In genomic region chr3:38327335-38328009, GRCh38 we compare ENCODE assay signal across 1 cellular context.
TF ChIP-seq lines count a peak whose summit lies in the region.

No MANE protein-coding gene starts in this region.

TF ChIP-seq in K562, 482 proteins besides CTCF, POLR2A, EP300 and RAD21 (continued from another document):
- TF ChIP-seq, protein P1, sequence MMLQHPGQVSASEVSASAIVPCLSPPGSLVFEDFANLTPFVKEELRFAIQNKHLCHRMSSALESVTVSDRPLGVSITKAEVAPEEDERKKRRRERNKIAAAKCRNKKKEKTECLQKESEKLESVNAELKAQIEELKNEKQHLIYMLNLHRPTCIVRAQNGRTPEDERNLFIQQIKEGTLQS (IDR thresholded peaks at IDR 0.05): peak; percentile 97
- TF ChIP-seq, protein P1 (CRISPR knock-in tag; conservative IDR thresholded peaks at IDR 0.05): no peak
- no peak for TF ChIP-seq CC2D1A (IDR thresholded peaks at IDR 0.05)
- TF ChIP-seq PHB (CRISPR knock-in tag; IDR thresholded peaks at IDR 0.05): no peak
- TF ChIP-seq EGR1 (conservative IDR thresholded peaks at IDR 0.05): no peak
- TF ChIP-seq SRSF7 (optimal IDR thresholded peaks at IDR 0.05; ENCODE audit: low read depth, low read length): no peak
- peak; percentile 78 for TF ChIP-seq ARID1B (IDR thresholded peaks at IDR 0.05)
- peak; percentile 89 for TF ChIP-seq TRIM28 (IDR thresholded peaks at IDR 0.05)
- TF ChIP-seq NFE2 (IDR thresholded peaks at IDR 0.05; ENCODE audit: low read depth): peak; percentile 91
- TF ChIP-seq ZBTB2 (IDR thresholded peaks at IDR 0.05): no peak
- TF ChIP-seq, protein P2, sequence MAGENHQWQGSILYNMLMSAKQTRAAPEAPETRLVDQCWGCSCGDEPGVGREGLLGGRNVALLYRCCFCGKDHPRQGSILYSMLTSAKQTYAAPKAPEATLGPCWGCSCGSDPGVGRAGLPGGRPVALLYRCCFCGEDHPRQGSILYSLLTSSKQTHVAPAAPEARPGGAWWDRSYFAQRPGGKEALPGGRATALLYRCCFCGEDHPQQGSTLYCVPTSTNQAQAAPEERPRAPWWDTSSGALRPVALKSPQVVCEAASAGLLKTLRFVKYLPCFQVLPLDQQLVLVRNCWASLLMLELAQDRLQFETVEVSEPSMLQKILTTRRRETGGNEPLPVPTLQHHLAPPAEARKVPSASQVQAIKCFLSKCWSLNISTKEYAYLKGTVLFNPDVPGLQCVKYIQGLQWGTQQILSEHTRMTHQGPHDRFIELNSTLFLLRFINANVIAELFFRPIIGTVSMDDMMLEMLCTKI (IDR thresholded peaks at IDR 0.05; ENCODE audit: partially characterized antibody): no peak
- TF ChIP-seq, protein P3, sequence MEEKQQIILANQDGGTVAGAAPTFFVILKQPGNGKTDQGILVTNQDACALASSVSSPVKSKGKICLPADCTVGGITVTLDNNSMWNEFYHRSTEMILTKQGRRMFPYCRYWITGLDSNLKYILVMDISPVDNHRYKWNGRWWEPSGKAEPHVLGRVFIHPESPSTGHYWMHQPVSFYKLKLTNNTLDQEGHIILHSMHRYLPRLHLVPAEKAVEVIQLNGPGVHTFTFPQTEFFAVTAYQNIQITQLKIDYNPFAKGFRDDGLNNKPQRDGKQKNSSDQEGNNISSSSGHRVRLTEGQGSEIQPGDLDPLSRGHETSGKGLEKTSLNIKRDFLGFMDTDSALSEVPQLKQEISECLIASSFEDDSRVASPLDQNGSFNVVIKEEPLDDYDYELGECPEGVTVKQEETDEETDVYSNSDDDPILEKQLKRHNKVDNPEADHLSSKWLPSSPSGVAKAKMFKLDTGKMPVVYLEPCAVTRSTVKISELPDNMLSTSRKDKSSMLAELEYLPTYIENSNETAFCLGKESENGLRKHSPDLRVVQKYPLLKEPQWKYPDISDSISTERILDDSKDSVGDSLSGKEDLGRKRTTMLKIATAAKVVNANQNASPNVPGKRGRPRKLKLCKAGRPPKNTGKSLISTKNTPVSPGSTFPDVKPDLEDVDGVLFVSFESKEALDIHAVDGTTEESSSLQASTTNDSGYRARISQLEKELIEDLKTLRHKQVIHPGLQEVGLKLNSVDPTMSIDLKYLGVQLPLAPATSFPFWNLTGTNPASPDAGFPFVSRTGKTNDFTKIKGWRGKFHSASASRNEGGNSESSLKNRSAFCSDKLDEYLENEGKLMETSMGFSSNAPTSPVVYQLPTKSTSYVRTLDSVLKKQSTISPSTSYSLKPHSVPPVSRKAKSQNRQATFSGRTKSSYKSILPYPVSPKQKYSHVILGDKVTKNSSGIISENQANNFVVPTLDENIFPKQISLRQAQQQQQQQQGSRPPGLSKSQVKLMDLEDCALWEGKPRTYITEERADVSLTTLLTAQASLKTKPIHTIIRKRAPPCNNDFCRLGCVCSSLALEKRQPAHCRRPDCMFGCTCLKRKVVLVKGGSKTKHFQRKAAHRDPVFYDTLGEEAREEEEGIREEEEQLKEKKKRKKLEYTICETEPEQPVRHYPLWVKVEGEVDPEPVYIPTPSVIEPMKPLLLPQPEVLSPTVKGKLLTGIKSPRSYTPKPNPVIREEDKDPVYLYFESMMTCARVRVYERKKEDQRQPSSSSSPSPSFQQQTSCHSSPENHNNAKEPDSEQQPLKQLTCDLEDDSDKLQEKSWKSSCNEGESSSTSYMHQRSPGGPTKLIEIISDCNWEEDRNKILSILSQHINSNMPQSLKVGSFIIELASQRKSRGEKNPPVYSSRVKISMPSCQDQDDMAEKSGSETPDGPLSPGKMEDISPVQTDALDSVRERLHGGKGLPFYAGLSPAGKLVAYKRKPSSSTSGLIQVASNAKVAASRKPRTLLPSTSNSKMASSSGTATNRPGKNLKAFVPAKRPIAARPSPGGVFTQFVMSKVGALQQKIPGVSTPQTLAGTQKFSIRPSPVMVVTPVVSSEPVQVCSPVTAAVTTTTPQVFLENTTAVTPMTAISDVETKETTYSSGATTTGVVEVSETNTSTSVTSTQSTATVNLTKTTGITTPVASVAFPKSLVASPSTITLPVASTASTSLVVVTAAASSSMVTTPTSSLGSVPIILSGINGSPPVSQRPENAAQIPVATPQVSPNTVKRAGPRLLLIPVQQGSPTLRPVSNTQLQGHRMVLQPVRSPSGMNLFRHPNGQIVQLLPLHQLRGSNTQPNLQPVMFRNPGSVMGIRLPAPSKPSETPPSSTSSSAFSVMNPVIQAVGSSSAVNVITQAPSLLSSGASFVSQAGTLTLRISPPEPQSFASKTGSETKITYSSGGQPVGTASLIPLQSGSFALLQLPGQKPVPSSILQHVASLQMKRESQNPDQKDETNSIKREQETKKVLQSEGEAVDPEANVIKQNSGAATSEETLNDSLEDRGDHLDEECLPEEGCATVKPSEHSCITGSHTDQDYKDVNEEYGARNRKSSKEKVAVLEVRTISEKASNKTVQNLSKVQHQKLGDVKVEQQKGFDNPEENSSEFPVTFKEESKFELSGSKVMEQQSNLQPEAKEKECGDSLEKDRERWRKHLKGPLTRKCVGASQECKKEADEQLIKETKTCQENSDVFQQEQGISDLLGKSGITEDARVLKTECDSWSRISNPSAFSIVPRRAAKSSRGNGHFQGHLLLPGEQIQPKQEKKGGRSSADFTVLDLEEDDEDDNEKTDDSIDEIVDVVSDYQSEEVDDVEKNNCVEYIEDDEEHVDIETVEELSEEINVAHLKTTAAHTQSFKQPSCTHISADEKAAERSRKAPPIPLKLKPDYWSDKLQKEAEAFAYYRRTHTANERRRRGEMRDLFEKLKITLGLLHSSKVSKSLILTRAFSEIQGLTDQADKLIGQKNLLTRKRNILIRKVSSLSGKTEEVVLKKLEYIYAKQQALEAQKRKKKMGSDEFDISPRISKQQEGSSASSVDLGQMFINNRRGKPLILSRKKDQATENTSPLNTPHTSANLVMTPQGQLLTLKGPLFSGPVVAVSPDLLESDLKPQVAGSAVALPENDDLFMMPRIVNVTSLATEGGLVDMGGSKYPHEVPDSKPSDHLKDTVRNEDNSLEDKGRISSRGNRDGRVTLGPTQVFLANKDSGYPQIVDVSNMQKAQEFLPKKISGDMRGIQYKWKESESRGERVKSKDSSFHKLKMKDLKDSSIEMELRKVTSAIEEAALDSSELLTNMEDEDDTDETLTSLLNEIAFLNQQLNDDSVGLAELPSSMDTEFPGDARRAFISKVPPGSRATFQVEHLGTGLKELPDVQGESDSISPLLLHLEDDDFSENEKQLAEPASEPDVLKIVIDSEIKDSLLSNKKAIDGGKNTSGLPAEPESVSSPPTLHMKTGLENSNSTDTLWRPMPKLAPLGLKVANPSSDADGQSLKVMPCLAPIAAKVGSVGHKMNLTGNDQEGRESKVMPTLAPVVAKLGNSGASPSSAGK (IDR thresholded peaks at IDR 0.05): no peak
- no peak for TF ChIP-seq FUS (optimal IDR thresholded peaks at IDR 0.05; ENCODE audit: low read depth, low read length)
- TF ChIP-seq BRF2 (IDR thresholded peaks at IDR 0.05; ENCODE audit: borderline replicate concordance, insufficient read depth, insufficient read length): no peak
- TF ChIP-seq, protein P4, sequence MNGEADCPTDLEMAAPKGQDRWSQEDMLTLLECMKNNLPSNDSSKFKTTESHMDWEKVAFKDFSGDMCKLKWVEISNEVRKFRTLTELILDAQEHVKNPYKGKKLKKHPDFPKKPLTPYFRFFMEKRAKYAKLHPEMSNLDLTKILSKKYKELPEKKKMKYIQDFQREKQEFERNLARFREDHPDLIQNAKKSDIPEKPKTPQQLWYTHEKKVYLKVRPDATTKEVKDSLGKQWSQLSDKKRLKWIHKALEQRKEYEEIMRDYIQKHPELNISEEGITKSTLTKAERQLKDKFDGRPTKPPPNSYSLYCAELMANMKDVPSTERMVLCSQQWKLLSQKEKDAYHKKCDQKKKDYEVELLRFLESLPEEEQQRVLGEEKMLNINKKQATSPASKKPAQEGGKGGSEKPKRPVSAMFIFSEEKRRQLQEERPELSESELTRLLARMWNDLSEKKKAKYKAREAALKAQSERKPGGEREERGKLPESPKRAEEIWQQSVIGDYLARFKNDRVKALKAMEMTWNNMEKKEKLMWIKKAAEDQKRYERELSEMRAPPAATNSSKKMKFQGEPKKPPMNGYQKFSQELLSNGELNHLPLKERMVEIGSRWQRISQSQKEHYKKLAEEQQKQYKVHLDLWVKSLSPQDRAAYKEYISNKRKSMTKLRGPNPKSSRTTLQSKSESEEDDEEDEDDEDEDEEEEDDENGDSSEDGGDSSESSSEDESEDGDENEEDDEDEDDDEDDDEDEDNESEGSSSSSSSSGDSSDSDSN (IDR thresholded peaks at IDR 0.05; ENCODE audit: borderline replicate concordance in 1 of 2, low read depth in 2 of 2, low read length in 2 of 2): no peak
- TF ChIP-seq ZNF780A (CRISPR knock-in tag; IDR thresholded peaks at IDR 0.05): no peak
- TF ChIP-seq CREB3 (tag; conservative IDR thresholded peaks at IDR 0.05; ENCODE audit: low read depth): no peak
- TF ChIP-seq PKNOX1 (IDR thresholded peaks at IDR 0.05): peak; percentile 77
- TF ChIP-seq HMG20A (CRISPR knock-in tag; conservative IDR thresholded peaks at IDR 0.05): no peak
- peak; percentile 92 for TF ChIP-seq MEIS2 (IDR thresholded peaks at IDR 0.05; ENCODE audit: partially characterized antibody)
- no peak for TF ChIP-seq THAP7 (CRISPR knock-in tag; IDR thresholded peaks at IDR 0.05)
- no peak for TF ChIP-seq HDAC6 (IDR thresholded peaks at IDR 0.05; ENCODE audit: low read depth, low read length)
- no peak for TF ChIP-seq KHSRP (IDR thresholded peaks at IDR 0.05)
- TF ChIP-seq DIDO1 (tag; IDR thresholded peaks at IDR 0.05; ENCODE audit: low read depth): no peak
- no peak for TF ChIP-seq NONO (IDR thresholded peaks at IDR 0.05; ENCODE audit: low read depth in 2 of 2, low read length in 1 of 2)
- no peak for TF ChIP-seq ZNF3 (CRISPR knock-in tag; IDR thresholded peaks at IDR 0.05)
- TF ChIP-seq KAT7 (CRISPR knock-in tag; IDR thresholded peaks at IDR 0.05; ENCODE audit: borderline replicate concordance): no peak
- no peak for TF ChIP-seq E2F1 (CRISPR knock-in tag; IDR thresholded peaks at IDR 0.05)
- TF ChIP-seq RB1 (IDR thresholded peaks at IDR 0.05; ENCODE audit: low read depth): no peak
- no peak for TF ChIP-seq HDGF (IDR thresholded peaks at IDR 0.05)
- TF ChIP-seq PURB (CRISPR knock-in tag; IDR thresholded peaks at IDR 0.05; ENCODE audit: low read depth): no peak
- no peak for TF ChIP-seq PHB2 (IDR thresholded peaks at IDR 0.05; ENCODE audit: low read depth)
- no peak for TF ChIP-seq NBN (IDR thresholded peaks at IDR 0.05; ENCODE audit: low read depth)
- no peak for TF ChIP-seq MXD1 (CRISPR knock-in tag; IDR thresholded peaks at IDR 0.05; ENCODE audit: borderline replicate concordance, poor library complexity, severe bottlenecking)
- no peak for TF ChIP-seq POLR3A (IDR thresholded peaks at IDR 0.05; ENCODE audit: borderline replicate concordance, extremely low read depth, insufficient read depth, insufficient read length)
- no peak for TF ChIP-seq NR2F6 (CRISPR knock-in tag; IDR thresholded peaks at IDR 0.05)
- TF ChIP-seq STAG1 (CRISPR knock-in tag; IDR thresholded peaks at IDR 0.05; ENCODE audit: borderline replicate concordance): no peak
- TF ChIP-seq TEAD2 (tag; IDR thresholded peaks at IDR 0.05): no peak
